37 cellular contexts compared by ENCODE assay signal in the genomic region with DNA sequence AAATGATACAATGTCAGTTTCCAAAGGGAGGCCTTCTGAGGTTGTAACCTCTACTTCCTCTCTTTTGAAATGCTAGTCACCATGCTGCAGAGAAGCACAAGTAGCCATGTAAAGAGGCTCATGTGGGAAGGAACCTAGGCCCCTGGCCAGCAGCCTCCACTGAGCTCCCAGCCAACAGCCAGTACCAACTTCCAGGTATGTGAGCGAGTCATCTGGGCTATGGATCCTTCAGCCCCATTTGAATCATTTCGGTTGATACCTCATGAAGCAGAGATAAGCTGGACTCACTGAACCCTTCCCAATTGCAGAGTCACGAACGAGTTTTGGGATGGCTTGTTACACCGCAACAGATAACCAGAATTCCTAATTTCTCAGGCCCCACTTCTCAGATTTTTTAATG.
"Had no signal": no experiment of that assay in that cellular context is flagged by ENCODE, and none has a peak within 500 bp of the region (broad histone marks: within the 10 kb centered on the region; RNA-seq: fewer than 3 reads in every experiment).

No MANE protein-coding gene starts in this region.

- H3K4me1 Mint-ChIP-seq: activated CD4-positive, alpha-beta T cell treated with anti-CD3 and anti-CD28 coated beads, Interleukin-2, amount 10 ng/mL, durations not matched to agents 24 days and 14 days; activated naive CD8-positive, alpha-beta T cell treated with anti-CD3 and anti-CD28 coated beads for 36 hours; nephron; stimulated activated effector memory CD8-positive, alpha-beta T cell treated with anti-CD3 and anti-CD28 coated beads, Interleukin-12 subunit alpha, Interleukin-12 subunit beta, amount 100 ng/mL, for 72 hours had no signal

- H3K27me3 ChIP-seq: adrenal gland, cardiac muscle cell, colonic mucosa, gastrocnemius medialis, neutrophil, sigmoid colon had no signal

- H3K27ac Mint-ChIP-seq: activated CD4-positive, alpha-beta memory T cell treated with anti-CD3 and anti-CD28 coated beads for 36 hours; activated CD4-positive, alpha-beta T cell treated with anti-CD3 and anti-CD28 coated beads, Interleukin-2, amount 10 ng/mL, durations not matched to agents 24 days and 14 days; activated naive CD4-positive, alpha-beta T cell treated with anti-CD3 and anti-CD28 coated beads for 36 hours; activated naive CD8-positive, alpha-beta T cell treated with anti-CD3 and anti-CD28 coated beads for 36 hours; activated T-helper 1 cell treated with anti-CD3 and anti-CD28 coated beads, Interleukin-12 subunit alpha, Interleukin-12 subunit beta, Interleukin-2, Interleukin-4 antibody, amounts not matched to agents 30 ng/mL and 10 ng/mL and 1 ng/mL, durations not matched to agents 14 hours and 24 hours and 36 hours; brain; nephron; stimulated activated effector memory CD8-positive, alpha-beta T cell treated with anti-CD3 and anti-CD28 coated beads, Interleukin-12 subunit alpha, Interleukin-12 subunit beta, amount 100 ng/mL, for 72 hours; stimulated activated naive CD8-positive, alpha-beta T cell treated with anti-CD3 and anti-CD28 coated beads, Interleukin-15, Interleukin-2, amounts not matched to agents 100 ng/mL and 50 ng/mL, for 24 hours had no signal

- H3K27ac ChIP-seq: adrenal gland, cardiac muscle cell, colonic mucosa, epithelial cell of prostate, gastrocnemius medialis, left ventricle myocardium inferior, neutrophil, parathyroid adenoma, psoas muscle, sigmoid colon, thoracic aorta, WERI-Rb-1 had no signal

- DNase-seq: activated CD4-positive, alpha-beta memory T cell treated with anti-CD3 and anti-CD28 coated beads for 36 hours; activated CD4-positive, alpha-beta T cell treated with anti-CD3 and anti-CD28 coated beads, Interleukin-2, amount 10 ng/mL, durations not matched to agents 24 days and 14 days; activated CD8-positive, alpha-beta memory T cell treated with anti-CD3 and anti-CD28 coated beads, Interleukin-2, amount 50 U/mL, for 4 hours; activated effector memory CD4-positive, alpha-beta T cell treated with anti-CD3 and anti-CD28 coated beads, Interleukin-2, amount 50 U/mL, for 16 hours; activated naive CD4-positive, alpha-beta T cell treated with anti-CD3 and anti-CD28 coated beads for 36 hours; activated naive CD8-positive, alpha-beta T cell treated with anti-CD3 and anti-CD28 coated beads for 36 hours; activated T-cell treated with anti-CD3 and anti-CD28 coated beads, Interleukin-2, amount 50 U/mL, for 1 hour; adrenal gland; aorta; cerebellar nuclear complex; colonic mucosa; effector CD8-positive, alpha-beta T cell; gastrocnemius medialis; glutamatergic neuron; islet precursor cell; left ventricle myocardium inferior; mesendoderm; mucosa of descending colon; psoas muscle; sigmoid colon; small intestine; stimulated activated CD4-positive, alpha-beta T cell treated with anti-CD3 and anti-CD28 coated beads, Interleukin-4, amount 100 ng/mL, for 24 hours; T-helper 9 cell; trophoblast cell; WERI-Rb-1 had no signal

- H3K4me3 Mint-ChIP-seq: activated CD4-positive, alpha-beta memory T cell treated with anti-CD3 and anti-CD28 coated beads for 36 hours; activated CD4-positive, alpha-beta T cell treated with anti-CD3 and anti-CD28 coated beads, Interleukin-2, amount 10 ng/mL, durations not matched to agents 24 days and 14 days; activated naive CD4-positive, alpha-beta T cell treated with anti-CD3 and anti-CD28 coated beads for 36 hours; activated naive CD8-positive, alpha-beta T cell treated with anti-CD3 and anti-CD28 coated beads for 36 hours; activated T-helper 1 cell treated with anti-CD3 and anti-CD28 coated beads, Interleukin-12 subunit alpha, Interleukin-12 subunit beta, Interleukin-2, Interleukin-4 antibody, amounts not matched to agents 30 ng/mL and 10 ng/mL and 1 ng/mL, durations not matched to agents 14 hours and 24 hours and 36 hours; brain; nephron; stimulated activated effector memory CD8-positive, alpha-beta T cell treated with anti-CD3 and anti-CD28 coated beads, Interleukin-12 subunit alpha, Interleukin-12 subunit beta, amount 100 ng/mL, for 72 hours; stimulated activated naive CD8-positive, alpha-beta T cell treated with anti-CD3 and anti-CD28 coated beads, Interleukin-15, Interleukin-2, amounts not matched to agents 100 ng/mL and 50 ng/mL, for 24 hours had no signal

- H3K36me3 Mint-ChIP-seq: activated CD4-positive, alpha-beta memory T cell treated with anti-CD3 and anti-CD28 coated beads for 36 hours; activated naive CD8-positive, alpha-beta T cell treated with anti-CD3 and anti-CD28 coated beads for 36 hours; brain; stimulated activated effector memory CD8-positive, alpha-beta T cell treated with anti-CD3 and anti-CD28 coated beads, Interleukin-12 subunit alpha, Interleukin-12 subunit beta, amount 100 ng/mL, for 72 hours had no signal

- H3K4me1 ChIP-seq: adrenal gland, colonic mucosa, gastrocnemius medialis, left ventricle myocardium inferior, parathyroid adenoma, psoas muscle, sigmoid colon had no signal

- H3K9ac ChIP-seq: parathyroid adenoma had no signal

- H3K9me3 ChIP-seq: adrenal gland, colonic mucosa, gastrocnemius medialis, left ventricle myocardium inferior, mucosa of descending colon, neutrophil, psoas muscle, sigmoid colon, thoracic aorta had no signal

- H3K27me3 Mint-ChIP-seq: activated CD4-positive, alpha-beta T cell treated with anti-CD3 and anti-CD28 coated beads, Interleukin-2, amount 10 ng/mL, durations not matched to agents 24 days and 14 days; brain had no signal

- H2AFZ ChIP-seq: parathyroid adenoma had no signal

- H3K79me2 ChIP-seq: parathyroid adenoma had no signal

- H3K9me3 Mint-ChIP-seq: activated CD4-positive, alpha-beta memory T cell treated with anti-CD3 and anti-CD28 coated beads for 36 hours; activated CD4-positive, alpha-beta T cell treated with anti-CD3 and anti-CD28 coated beads, Interleukin-2, amount 10 ng/mL, durations not matched to agents 24 days and 14 days; activated naive CD4-positive, alpha-beta T cell treated with anti-CD3 and anti-CD28 coated beads for 36 hours; activated naive CD8-positive, alpha-beta T cell treated with anti-CD3 and anti-CD28 coated beads for 36 hours; activated T-helper 1 cell treated with anti-CD3 and anti-CD28 coated beads, Interleukin-12 subunit alpha, Interleukin-12 subunit beta, Interleukin-2, Interleukin-4 antibody, amounts not matched to agents 30 ng/mL and 10 ng/mL and 1 ng/mL, durations not matched to agents 14 hours and 24 hours and 36 hours; brain had no signal

- ATAC-seq: activated CD4-positive, CD25-positive, alpha-beta regulatory T cell treated with anti-CD3 and anti-CD28 coated beads, Interleukin-2, amount 50 U/mL, for 24 hours; gastrocnemius medialis; mucosa of descending colon; psoas muscle; stimulated activated effector memory CD8-positive, alpha-beta T cell treated with anti-CD3 and anti-CD28 coated beads, Interleukin-12 subunit alpha, Interleukin-12 subunit beta, amount 100 ng/mL, for 72 hours had no signal

- H3K4me3 ChIP-seq: adrenal gland, cardiac muscle cell, colonic mucosa, gastrocnemius medialis, left ventricle myocardium inferior, lung, mucosa of descending colon, psoas muscle, sigmoid colon, thoracic aorta had no signal

- H3K36me3 ChIP-seq: adrenal gland, cardiac muscle cell, colonic mucosa, gastrocnemius medialis, left ventricle myocardium inferior, neutrophil, sigmoid colon, thoracic aorta, WERI-Rb-1 had no signal
